8 cellular contexts compared by ENCODE assay signal in the genomic region with DNA sequence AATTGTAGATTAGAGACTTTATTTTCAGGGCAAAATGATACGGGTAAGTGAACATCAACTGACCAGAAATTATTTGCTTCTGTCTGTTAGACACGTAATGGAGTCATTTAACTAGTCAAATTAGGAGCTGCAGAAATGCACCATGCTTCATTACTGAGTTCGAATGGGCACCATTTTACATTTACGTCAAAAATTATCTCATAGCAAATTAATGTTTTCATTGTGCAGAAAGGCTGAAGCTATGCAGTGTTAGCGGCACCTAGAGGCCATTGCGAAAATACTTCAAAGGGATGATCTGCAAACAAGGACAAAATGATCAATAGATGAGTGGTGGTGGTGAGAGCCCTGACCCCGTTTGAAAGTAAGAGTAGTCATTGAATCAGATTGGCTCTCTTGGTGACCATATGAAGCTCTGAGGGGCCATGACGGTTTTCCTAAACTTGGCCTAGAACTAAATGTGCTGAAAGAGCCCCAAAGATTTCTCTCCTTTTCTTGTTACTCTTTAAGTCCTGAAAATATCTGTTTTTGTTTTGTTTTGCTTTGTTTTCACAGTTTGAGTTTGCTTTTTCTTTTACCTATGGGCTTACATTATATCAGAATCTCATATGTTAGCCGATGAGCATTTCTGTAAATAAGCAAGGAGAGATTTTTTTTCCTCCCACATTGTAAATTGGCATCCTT.
A peak's percentile ranks its signal among the peaks of the same experiment; 100 is the strongest.
DNase-seq lines count a peak whose midpoint lies in the region; ATAC-seq and TF ChIP-seq lines count a peak whose summit lies in the region.

No MANE protein-coding gene starts in this region.

- intact Hi-C loops in ascending aorta (cut with DNase I): loop anchor here (10.0 kb wide), 1 partner anchor 425 kb away; no protein-coding TSS in a partner anchor

- H3K36me3 ChIP-seq in ascending aorta: no peaks in the 10 kb centered on the region

- no peaks in the 10 kb centered on the region for H3K4me1 ChIP-seq in ascending aorta

- H3K4me3 ChIP-seq in ascending aorta: no peak overlapping the region

- H3K27me3 ChIP-seq in ascending aorta: no peaks in the 10 kb centered on the region

- DNase-seq in COLO668 (lab: John Stamatoyannopoulos, UW; ENCODE audit: unreplicated experiment) (peak; percentile 18), NCI-H69 (lab: John Stamatoyannopoulos, UW) (peak; percentile 47), ascending aorta (ENCODE audit: low spot score in 2 of 2) (peak in 1 of 2 donors; percentile 61), iPS-NIHi11 (ENCODE audit: low spot score) (peak; percentile 70)
- DNase-seq in stimulated activated naive CD8-positive, alpha-beta T cell treated with anti-CD3 and anti-CD28 coated beads, Interleukin-15, Interleukin-2, amounts not matched to agents 100 U/mL and 50 U/mL, for 24 hours: peak; percentile 38

- TF ChIP-seq CTCF in ascending aorta (IDR thresholded peaks at IDR 0.05): peak in 2 of 3 experiments; percentile 49 to 74

- no peaks in the 10 kb centered on the region for H3K9me3 ChIP-seq in ascending aorta

- ATAC-seq in GM19351 (IDR thresholded peaks at IDR 0.05; ENCODE audit: unreplicated experiment) (peak; percentile 48), GM18907 (IDR thresholded peaks at IDR 0.05; ENCODE audit: unreplicated experiment) (no peak), GM21619 (IDR thresholded peaks at IDR 0.05; ENCODE audit: unreplicated experiment) (no peak)
- ATAC-seq in stimulated activated naive CD8-positive, alpha-beta T cell treated with anti-CD3 and anti-CD28 coated beads, Interleukin-15, Interleukin-2, amounts not matched to agents 100 U/mL and 50 U/mL, for 24 hours: no peak

- no peak overlapping the region for H3K27ac ChIP-seq in ascending aorta
